ENCODE assay signal across 1 cellular context in genomic region chr4:3407930-3408792, GRCh38.
A peak's percentile ranks its signal among the peaks of the same experiment; 100 is the strongest.
TF ChIP-seq lines count a peak whose summit lies in the region.

No MANE protein-coding gene starts in this region.

TF ChIP-seq in HepG2, 621 proteins besides CTCF, POLR2A, EP300 and RAD21 (continued from another document and continues in another):
- TF ChIP-seq GPBP1L1 (CRISPR knock-in tag; IDR thresholded peaks at IDR 0.05) (no peak), FOXA3 (CRISPR knock-in tag; IDR thresholded peaks at IDR 0.05) (peak; percentile 64), ZNF143 (CRISPR knock-in tag; IDR thresholded peaks at IDR 0.05) (no peak), KLF9 (CRISPR knock-in tag; IDR thresholded peaks at IDR 0.05; ENCODE audit: low read depth) (no peak), SMAD3 (CRISPR knock-in tag; IDR thresholded peaks at IDR 0.05) (peak; percentile 41; the same call in 1 of the 2 replicates), ZFP36L2 (CRISPR knock-in tag; IDR thresholded peaks at IDR 0.05) (no peak), MED8 (CRISPR knock-in tag; IDR thresholded peaks at IDR 0.05; ENCODE audit: insufficient replicate concordance) (peak; percentile 90), ZFP1 (CRISPR knock-in tag; IDR thresholded peaks at IDR 0.05) (peak; percentile 71; the same call in 1 of the 2 replicates), TRIM24 (CRISPR knock-in tag; IDR thresholded peaks at IDR 0.05) (no peak), NFIB (CRISPR knock-in tag; IDR thresholded peaks at IDR 0.05; ENCODE audit: borderline replicate concordance) (no peak), ZNF280B (CRISPR knock-in tag; IDR thresholded peaks at IDR 0.05; ENCODE audit: borderline replicate concordance) (no peak), ZNF564 (CRISPR knock-in tag; IDR thresholded peaks at IDR 0.05) (no peak), ETS1 (CRISPR knock-in tag; IDR thresholded peaks at IDR 0.05) (no peak), ASH2L (IDR thresholded peaks at IDR 0.05; ENCODE audit: insufficient read length, low read depth, low read length) (peak; percentile 68), PHF20 (CRISPR knock-in tag; IDR thresholded peaks at IDR 0.05) (no peak), SMAD1 (CRISPR knock-in tag; IDR thresholded peaks at IDR 0.05; ENCODE audit: borderline replicate concordance, low read depth) (no peak), ZNF761 (CRISPR knock-in tag; conservative IDR thresholded peaks at IDR 0.05) (0 out of 2 replicates have a peak, but pooled peaks have one; percentile 19), KAT2B (IDR thresholded peaks at IDR 0.05; ENCODE audit: borderline replicate concordance, low read depth, low read length) (no peak), TFDP1 (CRISPR knock-in tag; IDR thresholded peaks at IDR 0.05; ENCODE audit: borderline replicate concordance) (peak; percentile 54; the same call in 1 of the 2 replicates), ETV5 (CRISPR knock-in tag; IDR thresholded peaks at IDR 0.05; ENCODE audit: borderline replicate concordance) (peak; percentile 20; the same call in 1 of the 2 replicates), E2F1 (CRISPR knock-in tag; IDR thresholded peaks at IDR 0.05) (peak; percentile 51; the same call in 1 of the 2 replicates), PBX2 (CRISPR knock-in tag; IDR thresholded peaks at IDR 0.05) (no peak), ZBTB40 (IDR thresholded peaks at IDR 0.05) (no peak), ZBTB40 (CRISPR knock-in tag; IDR thresholded peaks at IDR 0.05) (peak; percentile 40; the same call in 1 of the 2 replicates), ZNF282 (IDR thresholded peaks at IDR 0.05; ENCODE audit: partially characterized antibody) (no peak), ADNP (CRISPR knock-in tag; IDR thresholded peaks at IDR 0.05) (no peak), MTF2 (CRISPR knock-in tag; IDR thresholded peaks at IDR 0.05; ENCODE audit: borderline replicate concordance) (no peak), CAMTA2 (CRISPR knock-in tag; IDR thresholded peaks at IDR 0.05; ENCODE audit: borderline replicate concordance) (no peak), ELF4 (CRISPR knock-in tag; IDR thresholded peaks at IDR 0.05; ENCODE audit: borderline replicate concordance) (no peak), GRHL1 (CRISPR knock-in tag; conservative IDR thresholded peaks at IDR 0.05) (no peak), ZNF33A (CRISPR knock-in tag; IDR thresholded peaks at IDR 0.05; ENCODE audit: borderline replicate concordance) (no peak), RORA (CRISPR knock-in tag; IDR thresholded peaks at IDR 0.05) (no peak), ZNF362 (CRISPR knock-in tag; IDR thresholded peaks at IDR 0.05; ENCODE audit: borderline replicate concordance) (no peak), MXD3 (CRISPR knock-in tag; IDR thresholded peaks at IDR 0.05) (peak; percentile 44; the same call in 1 of the 2 replicates), HINFP (CRISPR knock-in tag; IDR thresholded peaks at IDR 0.05; ENCODE audit: low read depth) (no peak)
